ENCODE assay signal across 8 cellular contexts in genomic region chr9:105694848-105695581, GRCh38. TPM values are rescaled to one million over a fixed set of nuclear protein-coding genes. Genes with fewer than 3 reads are reported as not detected.
DNase-seq lines count a peak whose midpoint lies in the region; ATAC-seq and TF ChIP-seq lines count a peak whose summit lies in the region.

No MANE protein-coding gene starts in this region.

- H3K27ac ChIP-seq in adrenal gland (peak overlapping the region in 4 of 5 donors; percentile 71 to 87 (median 86)), right cardiac atrium (ENCODE audit: low read length) (peak overlapping the region; percentile 84), psoas muscle (peak overlapping the region; percentile 97), aorta (ENCODE audit: low read depth in 1 of 2, low read length in 2 of 2) (peak overlapping the region in 1 of 2 donors; percentile 52)

- H3K27ac Mint-ChIP-seq in IgD-negative memory B cell, result peak overlapping the region; percentile 49 to 96 (median 89)

- peaks cover 7% of the 10 kb centered on the region for H3K27me3 Mint-ChIP-seq in IgD-negative memory B cell

- H3K36me3 ChIP-seq in adrenal gland (replicated peaks in 1 of 2) (no peaks in the 10 kb centered on the region), psoas muscle (ENCODE audit: insufficient read depth in 1 of 2, low read depth in 1 of 2) (no peaks in the 10 kb centered on the region), aorta (ENCODE audit: control insufficient read depth in 1 of 2, insufficient read depth in 2 of 2, low read length in 1 of 2) (no peaks in the 10 kb centered on the region)

- WGBS in adrenal gland, 4 donors, result 1 to 4% (median 1%) methylated on average over 9 to 42 of the region's 42 CpGs
- WGBS in right cardiac atrium, result 2% methylated on average over 42 of the region's 42 CpGs
- WGBS in psoas muscle, 3 donors, result 1 to 2% (median 1%) methylated on average over 37 to 42 of the region's 42 CpGs
- WGBS in aorta, 2 donors, result 1 to 2% methylated on average over 42 of the region's 42 CpGs

- H3K4me1 ChIP-seq in adrenal gland (replicated peaks in 1 of 2) (peaks cover 7 to 9% of the 10 kb centered on the region in 2 donors), right cardiac atrium (ENCODE audit: control insufficient read depth, insufficient read depth, low read length) (no peaks in the 10 kb centered on the region), psoas muscle (peaks cover 49% of the 10 kb centered on the region), aorta (ENCODE audit: control insufficient read depth in 1 of 2, insufficient read depth in 2 of 2, low read length in 2 of 2) (no peaks in the 10 kb centered on the region)

- no peak for TF ChIP-seq CTCF in adrenal gland (IDR thresholded peaks at IDR 0.05)
- no peak for TF ChIP-seq CTCF in psoas muscle (IDR thresholded peaks at IDR 0.05)

- peak overlapping the region; percentile 22 to 90 (median 72) for H3K4me3 ChIP-seq in adrenal gland
- H3K4me3 ChIP-seq in right cardiac atrium (ENCODE audit: low read length), result peak overlapping the region; percentile 85
- H3K4me3 ChIP-seq in psoas muscle, result peak overlapping the region; percentile 86
- peak overlapping the region; percentile 61 to 74 for H3K4me3 ChIP-seq in aorta (ENCODE audit: low read length in 2 of 2)

- no peaks in the 10 kb centered on the region for H3K9me3 Mint-ChIP-seq in IgD-negative memory B cell

- H3K27me3 ChIP-seq in adrenal gland (no peaks in the 10 kb centered on the region), right cardiac atrium (ENCODE audit: control insufficient read depth, insufficient read depth) (no peaks in the 10 kb centered on the region), psoas muscle (ENCODE audit: insufficient read depth in 3 of 3, low read length in 2 of 3) (no peaks in the 10 kb centered on the region), aorta (ENCODE audit: control insufficient read depth in 1 of 2, insufficient read depth in 2 of 2, low read length in 1 of 2) (no peaks in the 10 kb centered on the region)

- DNase-seq in EL (peak; percentile 62), T follicular helper cell (ENCODE audit: low read depth) (peak; percentile 19), adrenal gland (peak; percentile 76 to 86 (median 82)), right cardiac atrium (peak; percentile 64 to 84 (median 79)), psoas muscle (peak; percentile 80 to 90), aorta (peak; percentile 76 to 89)

- ATAC-seq in GM21723 (IDR thresholded peaks at IDR 0.05; ENCODE audit: unreplicated experiment) (peak; percentile 68), right cardiac atrium (peak; percentile 87 to 88), psoas muscle (peak; percentile 86 to 90 (median 88)), aorta (ENCODE audit: low FRiP score) (peak; percentile 83)

- peaks cover 5% of the 10 kb centered on the region for H3K36me3 Mint-ChIP-seq in IgD-negative memory B cell

- intact Hi-C loops in adrenal gland (cut with DNase I) (loop anchor here in 1 of 2 donors (10.0 kb wide), 1 partner anchor 260 kb away; no protein-coding TSS in a partner anchor), right cardiac atrium (cut with DNase I) (no loop called here), psoas muscle (cut with DNase I) (loop anchor here in 1 of 2 donors (10.0 kb wide), 1 partner anchor 250 kb away; the partner anchor contains the start of gene FSD1L), aorta (cut with DNase I) (loop anchor here in 1 of 2 donors (5.0 to 10.0 kb wide), 2 partner anchors 138 to 250 kb away; partner anchors contain the start of genes FKTN and FSD1L)

- peak overlapping the region; percentile 86 to 94 (median 93) for H3K4me3 Mint-ChIP-seq in IgD-negative memory B cell

- peaks cover 19 to 37% (median 28%) of the 10 kb centered on the region in 3 donors for H3K4me1 Mint-ChIP-seq in IgD-negative memory B cell

- peak; percentile 33 to 86 for TF ChIP-seq POLR2A in adrenal gland (IDR thresholded peaks at IDR 0.05)

- H3K9me3 ChIP-seq in adrenal gland (replicated peaks in 1 of 3), result no peaks in the 10 kb centered on the region
- no peaks in the 10 kb centered on the region for H3K9me3 ChIP-seq in right cardiac atrium (ENCODE audit: control insufficient read depth, low read length)
- H3K9me3 ChIP-seq in psoas muscle, result no peaks in the 10 kb centered on the region
- peaks cover 1% of the 10 kb centered on the region for H3K9me3 ChIP-seq in aorta (ENCODE audit: control insufficient read depth, low read length)

RNA-seq across cellular contexts. Expression of gene TMEM38B, which starts 0.7 kb away (rescaled TPM):
- polyA plus RNA-seq in IgD-negative memory B cell, result 38.5 TPM
- 10 to 100 TPM; 17.9 to 86.0 (median 23.1) TPM for total RNA-seq in adrenal gland
- polyA plus RNA-seq in adrenal gland, result 10 to 100 TPM in 1 of 3 donors, 1 to 10 TPM in 2; 2.4 to 22.6 (median 3.4) TPM
- 10 to 100 TPM; 54.6 to 88.9 (median 68.8) TPM for total RNA-seq in right cardiac atrium
- 32.4 TPM for polyA plus RNA-seq in right cardiac atrium
- 100 to 1,000 TPM in 1 of 4 donors, 10 to 100 TPM in 3; 61.5 to 129 (median 87.1) TPM for total RNA-seq in psoas muscle
- 10 to 100 TPM; 33.9 to 69.8 (median 57.3) TPM for polyA plus RNA-seq in psoas muscle
- 10 to 100 TPM in 1 of 2 donors, 1 to 10 TPM in 1; 9.8 to 10.5 TPM for total RNA-seq in aorta
- polyA plus RNA-seq in aorta, result 1 to 10 TPM; 3.9 to 4.2 TPM

RNA-seq across cellular contexts. Expression of gene TAL2, which starts 32.8 kb away (rescaled TPM):
- polyA plus RNA-seq in IgD-negative memory B cell, result 9.3 TPM
- total RNA-seq in adrenal gland, result not detected
- 1 to 10 TPM in 1 of 3 donors, not detected in 2; 1.7 TPM for polyA plus RNA-seq in adrenal gland
- total RNA-seq in right cardiac atrium, result not detected
- 0.16 TPM for polyA plus RNA-seq in right cardiac atrium
- 1 to 10 TPM in 2 of 4 donors, under 1 TPM in 2; 0.57 to 7.7 (median 1.6) TPM for total RNA-seq in psoas muscle
- under 1 TPM in 2 of 3 donors, not detected in 1; 0.61 to 0.90 TPM for polyA plus RNA-seq in psoas muscle
- not detected for total RNA-seq in aorta
- not detected for polyA plus RNA-seq in aorta

Comparison
In these comparisons a context has a peak if more than half of its experiments do, and no peak if none do; other contexts are left out.
1. DNase-seq: peak in every context shown above with its lines; median percentile 85 in psoas muscle; 82 in aorta; 82 in adrenal gland; 79 in right cardiac atrium; 62 in EL; 19 in T follicular helper cell.